Comparison of ENCODE assay signal across 1 cellular context in the genomic region with DNA sequence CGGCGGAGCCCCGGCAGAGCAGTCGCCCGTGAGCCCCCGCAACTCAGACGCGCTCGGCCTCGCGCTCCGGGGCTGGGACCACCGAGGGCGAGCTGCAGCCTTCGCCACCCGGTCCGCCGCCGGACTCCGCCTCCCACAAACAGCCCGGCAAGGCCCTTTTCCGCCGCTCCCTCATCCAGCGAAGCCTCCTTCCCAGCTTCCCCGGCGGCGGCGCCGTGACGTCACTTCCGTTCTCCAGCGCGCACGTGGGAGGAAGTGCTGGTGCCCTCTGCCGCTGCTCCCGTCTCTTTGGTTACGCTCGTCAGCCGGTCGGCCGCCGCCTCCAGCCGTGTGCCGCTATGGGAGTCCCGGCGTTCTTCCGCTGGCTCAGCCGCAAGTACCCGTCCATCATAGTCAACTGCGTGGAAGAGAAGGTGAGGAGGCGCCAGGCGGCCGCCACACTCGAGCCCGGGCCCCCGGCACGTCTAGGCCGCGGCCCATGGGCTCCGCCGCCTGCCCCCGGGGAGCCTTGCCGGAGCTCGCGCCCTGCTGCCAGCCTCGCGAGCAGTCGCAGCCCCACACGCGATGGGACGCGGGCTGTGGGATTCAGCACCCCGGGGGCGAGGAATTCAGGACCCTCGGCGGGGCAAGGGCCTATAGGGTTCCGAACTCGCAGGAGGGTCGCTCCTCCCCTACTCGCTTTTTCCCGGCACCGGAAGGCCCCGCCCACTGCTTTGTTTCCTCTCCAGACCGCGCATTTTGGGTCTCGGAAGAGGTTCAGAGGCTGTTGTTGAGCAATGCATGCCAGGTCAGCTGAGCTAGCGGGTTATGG.
A peak's percentile ranks its signal among the peaks of the same experiment; 100 is the strongest.
TF ChIP-seq lines count a peak whose summit lies in the region.

A gene with protein sequence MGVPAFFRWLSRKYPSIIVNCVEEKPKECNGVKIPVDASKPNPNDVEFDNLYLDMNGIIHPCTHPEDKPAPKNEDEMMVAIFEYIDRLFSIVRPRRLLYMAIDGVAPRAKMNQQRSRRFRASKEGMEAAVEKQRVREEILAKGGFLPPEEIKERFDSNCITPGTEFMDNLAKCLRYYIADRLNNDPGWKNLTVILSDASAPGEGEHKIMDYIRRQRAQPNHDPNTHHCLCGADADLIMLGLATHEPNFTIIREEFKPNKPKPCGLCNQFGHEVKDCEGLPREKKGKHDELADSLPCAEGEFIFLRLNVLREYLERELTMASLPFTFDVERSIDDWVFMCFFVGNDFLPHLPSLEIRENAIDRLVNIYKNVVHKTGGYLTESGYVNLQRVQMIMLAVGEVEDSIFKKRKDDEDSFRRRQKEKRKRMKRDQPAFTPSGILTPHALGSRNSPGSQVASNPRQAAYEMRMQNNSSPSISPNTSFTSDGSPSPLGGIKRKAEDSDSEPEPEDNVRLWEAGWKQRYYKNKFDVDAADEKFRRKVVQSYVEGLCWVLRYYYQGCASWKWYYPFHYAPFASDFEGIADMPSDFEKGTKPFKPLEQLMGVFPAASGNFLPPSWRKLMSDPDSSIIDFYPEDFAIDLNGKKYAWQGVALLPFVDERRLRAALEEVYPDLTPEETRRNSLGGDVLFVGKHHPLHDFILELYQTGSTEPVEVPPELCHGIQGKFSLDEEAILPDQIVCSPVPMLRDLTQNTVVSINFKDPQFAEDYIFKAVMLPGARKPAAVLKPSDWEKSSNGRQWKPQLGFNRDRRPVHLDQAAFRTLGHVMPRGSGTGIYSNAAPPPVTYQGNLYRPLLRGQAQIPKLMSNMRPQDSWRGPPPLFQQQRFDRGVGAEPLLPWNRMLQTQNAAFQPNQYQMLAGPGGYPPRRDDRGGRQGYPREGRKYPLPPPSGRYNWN (plus strand): TSS at position 271 of the 811 bp plus-strand sequence. CDS start 68 bp downstream, at position 339.

TF ChIP-seq in H1, 55 proteins besides CTCF, POLR2A, EP300 and RAD21 (continued from another document):
- TF ChIP-seq, protein P1, sequence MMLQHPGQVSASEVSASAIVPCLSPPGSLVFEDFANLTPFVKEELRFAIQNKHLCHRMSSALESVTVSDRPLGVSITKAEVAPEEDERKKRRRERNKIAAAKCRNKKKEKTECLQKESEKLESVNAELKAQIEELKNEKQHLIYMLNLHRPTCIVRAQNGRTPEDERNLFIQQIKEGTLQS (IDR thresholded peaks at IDR 0.05; ENCODE audit: insufficient read depth, low read depth, low read length), result peak; percentile 40; the same call in 1 of the 2 replicates
- TF ChIP-seq GTF2F1 (IDR thresholded peaks at IDR 0.05; ENCODE audit: borderline replicate concordance, low read depth, low read length) (peak; percentile 73; the same call in 1 of the 2 replicates), KDM5A (IDR thresholded peaks at IDR 0.05; ENCODE audit: low read length) (no peak), CHD2 (IDR thresholded peaks at IDR 0.05; ENCODE audit: low read length) (peak; percentile 64; the same call in 1 of the 2 replicates)
- TF ChIP-seq, protein P2, sequence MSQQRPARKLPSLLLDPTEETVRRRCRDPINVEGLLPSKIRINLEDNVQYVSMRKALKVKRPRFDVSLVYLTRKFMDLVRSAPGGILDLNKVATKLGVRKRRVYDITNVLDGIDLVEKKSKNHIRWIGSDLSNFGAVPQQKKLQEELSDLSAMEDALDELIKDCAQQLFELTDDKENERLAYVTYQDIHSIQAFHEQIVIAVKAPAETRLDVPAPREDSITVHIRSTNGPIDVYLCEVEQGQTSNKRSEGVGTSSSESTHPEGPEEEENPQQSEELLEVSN (IDR thresholded peaks at IDR 0.05), result peak; percentile 69
